8 cellular contexts compared by ENCODE assay signal in the genomic region with DNA sequence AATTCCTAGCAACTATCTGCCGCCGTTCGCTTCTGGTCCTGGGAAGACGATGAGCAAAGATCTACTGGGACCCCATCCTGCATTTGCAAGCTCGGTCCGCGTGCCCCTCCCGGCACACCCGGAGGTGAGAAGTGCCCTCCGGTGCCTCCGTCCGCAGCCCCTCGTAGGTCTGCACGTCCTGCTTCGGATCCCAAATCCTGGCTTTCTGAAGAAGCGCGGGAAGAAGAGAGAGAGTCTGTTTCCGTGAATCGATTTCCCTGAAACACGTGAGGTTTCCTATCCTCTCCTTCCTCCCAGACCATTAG. TPM values are rescaled to one million over a fixed set of nuclear protein-coding genes. Genes with fewer than 3 reads are reported as not detected.
DNase-seq lines count a peak whose midpoint lies in the region; TF ChIP-seq lines count a peak whose summit lies in the region.

No MANE protein-coding gene starts in this region.

- DNase-seq in H9: no peak
- no peak for DNase-seq in activated CD4-positive, alpha-beta memory T cell treated with anti-CD3 and anti-CD28 coated beads, Interleukin-2, amount 10 ng/mL, durations not matched to agents 7 days and 5 days
- no peak for DNase-seq in hepatocyte (ENCODE audit: low spot score)
- DNase-seq in NK-92 treated with Interleukin-12 subunit alpha and Interleukin-12 subunit beta, amount 100 ng/mL, for 24 hours (lab: John Stamatoyannopoulos, UW): no peak
- no peak for DNase-seq in activated CD4-positive, alpha-beta T cell treated with anti-CD3 and anti-CD28 coated beads, Interleukin-2, amount 50 U/mL, for 48 hours
- no peak for DNase-seq in Kasumi-1 (lab: John Stamatoyannopoulos, UW)
- no peak for DNase-seq in NOMO-1 treated with dmso at 0.1 percent for 144 hours (lab: John Stamatoyannopoulos, UW; ENCODE audit: unreplicated experiment)

- H2AFZ ChIP-seq in H9 (ENCODE audit: low read length): no peak overlapping the region
- H2AFZ ChIP-seq in hepatocyte: peak overlapping the region; percentile 27

- H3K9ac ChIP-seq in H9 (ENCODE audit: extremely low read depth, insufficient read length, low read length): no peak overlapping the region

- H4K5ac ChIP-seq in H9 (ENCODE audit: insufficient read length, low read depth, low read length): no peak overlapping the region

- TF ChIP-seq CTCF in H9 (conservative IDR thresholded peaks at IDR 0.05) (no peak), hepatocyte (IDR thresholded peaks at IDR 0.05; ENCODE audit: poor library complexity) (no peak)

- no peak overlapping the region for H2BK5ac ChIP-seq in H9 (ENCODE audit: insufficient read length, low read length)

- no peaks in the 10 kb centered on the region for H3K36me3 Mint-ChIP-seq in H9 (ENCODE audit: insufficient read depth in 1 of 3, low read depth in 3 of 3)
- H3K36me3 Mint-ChIP-seq in activated CD4-positive, alpha-beta memory T cell treated with anti-CD3 and anti-CD28 coated beads, Interleukin-2, amount 10 ng/mL, durations not matched to agents 7 days and 5 days (ENCODE audit: low read depth): no peaks in the 10 kb centered on the region

- POLR2A ChIA-PET in activated CD4-positive, alpha-beta memory T cell treated with anti-CD3 and anti-CD28 coated beads, Interleukin-2, amount 10 ng/mL, durations not matched to agents 7 days and 5 days (lab: Charles Lee): interaction anchor here (1.1 kb wide), 1 partner anchor 15 kb away, joined by 5 read pairs; no protein-coding TSS in a partner anchor

- H3T11ph ChIP-seq in H9 (ENCODE audit: low read length): no peak overlapping the region

- H3K4me2 ChIP-seq in H9 (ENCODE audit: insufficient read depth, insufficient read length, low read length) (peak overlapping the region; percentile 69), hepatocyte (peak overlapping the region; percentile 81)

- peaks cover 15% of the 10 kb centered on the region for H3K23me2 ChIP-seq in H9 (ENCODE audit: insufficient read length, low read depth, low read length, poor library complexity, severe bottlenecking)

- H2AK5ac ChIP-seq in H9 (ENCODE audit: insufficient read length, low read length): no peak overlapping the region

- H3K36me3 ChIP-seq in hepatocyte (replicated peaks; ENCODE audit: insufficient read depth, low read depth): no peaks in the 10 kb centered on the region

- no peak overlapping the region for H3K23ac ChIP-seq in H9 (ENCODE audit: insufficient read length, low read depth, low read length)

- H4K8ac ChIP-seq in H9 (replicated peaks; ENCODE audit: insufficient read length, low read depth, low read length): no peak overlapping the region

- no peaks in the 10 kb centered on the region for H3K9me3 ChIP-seq in H9 (ENCODE audit: control insufficient read depth, low read depth, low read length)
- no peaks in the 10 kb centered on the region for H3K9me3 ChIP-seq in hepatocyte (ENCODE audit: low read depth)

- H3K27me3 Mint-ChIP-seq in H9 (ENCODE audit: low read depth): peaks cover 99% of the 10 kb centered on the region
- peaks cover 85% of the 10 kb centered on the region for H3K27me3 Mint-ChIP-seq in activated CD4-positive, alpha-beta memory T cell treated with anti-CD3 and anti-CD28 coated beads, Interleukin-2, amount 10 ng/mL, durations not matched to agents 7 days and 5 days

- no peak overlapping the region for H2BK120ac ChIP-seq in H9 (ENCODE audit: low read depth, low read length, poor library complexity, severe bottlenecking)

- H3K79me1 ChIP-seq in H9 (ENCODE audit: insufficient read depth, low read depth, low read length, poor library complexity, severe bottlenecking): no peaks in the 10 kb centered on the region

- H2BK15ac ChIP-seq in H9 (ENCODE audit: low read depth, low read length): no peak overlapping the region

- H3K27ac ChIP-seq in H9 (ENCODE audit: insufficient read length, low read depth, low read length) (no peak overlapping the region), hepatocyte (no peak overlapping the region), skin epidermis (peak overlapping the region in 3 of 21 experiments; percentile 18 to 58 (median 52))

- H3K27me3 ChIP-seq in H9 (ENCODE audit: insufficient read depth, low read length) (peaks cover 62% of the 10 kb centered on the region), hepatocyte (peaks cover 48% of the 10 kb centered on the region)

- no peak overlapping the region for H3K18ac ChIP-seq in H9 (ENCODE audit: insufficient read length, low read depth, low read length)

- H2BK20ac ChIP-seq in H9 (ENCODE audit: low read depth, low read length, poor library complexity, severe bottlenecking): no peak overlapping the region

- H3K56ac ChIP-seq in H9 (ENCODE audit: insufficient read length, low read depth, low read length): no peak overlapping the region

- no peak overlapping the region for H3K4ac ChIP-seq in H9 (ENCODE audit: low read depth, low read length)

- H3K14ac ChIP-seq in H9 (ENCODE audit: insufficient read depth, low read length): no peak overlapping the region

- H3K4me3 Mint-ChIP-seq in H9: peak overlapping the region; percentile 47 to 79
- H3K4me3 Mint-ChIP-seq in activated CD4-positive, alpha-beta memory T cell treated with anti-CD3 and anti-CD28 coated beads, Interleukin-2, amount 10 ng/mL, durations not matched to agents 7 days and 5 days: peak overlapping the region; percentile 76

- H3K4me1 ChIP-seq in H9 (ENCODE audit: insufficient read depth, low read length) (no peaks in the 10 kb centered on the region), hepatocyte (ENCODE audit: insufficient read depth) (peaks cover 14% of the 10 kb centered on the region)

- no peaks in the 10 kb centered on the region for H4K20me1 ChIP-seq in H9 (ENCODE audit: control insufficient read depth, insufficient read depth, insufficient read length)
- H4K20me1 ChIP-seq in hepatocyte (ENCODE audit: insufficient read depth, poor library complexity, severe bottlenecking): no peaks in the 10 kb centered on the region

- CTCF ChIA-PET in activated CD4-positive, alpha-beta memory T cell treated with anti-CD3 and anti-CD28 coated beads, Interleukin-2, amount 10 ng/mL, durations not matched to agents 7 days and 5 days (lab: Charles Lee): interaction anchor here (0.9 to 1.1 kb wide), 2 partner anchors 13 to 15 kb away, joined by 3 read pairs; no protein-coding TSS in a partner anchor

- H3K79me2 ChIP-seq in H9 (ENCODE audit: insufficient read depth, low read length) (no peaks in the 10 kb centered on the region), hepatocyte (no peaks in the 10 kb centered on the region)

- WGBS in H9 (ENCODE audit: extremely low coverage, insufficient read length, low lambda C conversion rate): no CpG with 5 or more reads among the region's 20 CpGs
- WGBS in hepatocyte (ENCODE audit: low lambda C conversion rate, missing lambda C conversion rate): 8% methylated on average over 20 of the region's 20 CpGs

- no peaks in the 10 kb centered on the region for H3K9me2 ChIP-seq in hepatocyte (replicated peaks; ENCODE audit: insufficient read depth)

- H3K27ac Mint-ChIP-seq in H9: no peak overlapping the region
- H3K27ac Mint-ChIP-seq in activated CD4-positive, alpha-beta memory T cell treated with anti-CD3 and anti-CD28 coated beads, Interleukin-2, amount 10 ng/mL, durations not matched to agents 7 days and 5 days: no peak overlapping the region

- H3K4me3 ChIP-seq in hepatocyte (no peak overlapping the region), skin epidermis (peak overlapping the region; percentile 31 to 63 (median 41))

- no peak overlapping the region for H2BK12ac ChIP-seq in H9 (ENCODE audit: insufficient read length, low read depth, low read length)

- H4K91ac ChIP-seq in H9 (ENCODE audit: insufficient read length, low read depth, low read length): no peak overlapping the region

- no peaks in the 10 kb centered on the region; a peak in 1 of 5 replicates for H3K9me3 Mint-ChIP-seq in H9
- no peaks in the 10 kb centered on the region for H3K9me3 Mint-ChIP-seq in activated CD4-positive, alpha-beta memory T cell treated with anti-CD3 and anti-CD28 coated beads, Interleukin-2, amount 10 ng/mL, durations not matched to agents 7 days and 5 days

- H3K4me1 Mint-ChIP-seq in H9: peaks cover 21 to 26% of the 10 kb centered on the region in 2 experiments
- peaks cover 27% of the 10 kb centered on the region for H3K4me1 Mint-ChIP-seq in activated CD4-positive, alpha-beta memory T cell treated with anti-CD3 and anti-CD28 coated beads, Interleukin-2, amount 10 ng/mL, durations not matched to agents 7 days and 5 days

RNA-seq across cellular contexts. Expression of a gene that starts 5.0 kb away (rescaled TPM):
- total RNA-seq in H9 (2021) (0.24 and 0.35 TPM in 2 replicates), hepatocyte (16.1 and 19.8 TPM in 2 replicates)
- total RNA-seq in activated CD4-positive, alpha-beta memory T cell treated with anti-CD3 and anti-CD28 coated beads, Interleukin-2, amount 10 ng/mL, durations not matched to agents 7 days and 5 days: not detected
- polyA plus RNA-seq in hepatocyte: 45.7 and 52.8 TPM in 2 replicates

Comparison
In these comparisons a context has a peak if more than half of its experiments do, and no peak if none do; other contexts are left out.
1. RNA of a gene that starts 5.0 kb away (total RNA-seq): 16.1 to 19.8 TPM in hepatocyte; 0.24 to 0.35 TPM in H9 and not detected in activated CD4-positive, alpha-beta memory T cell treated with anti-CD3 and anti-CD28 coated beads, Interleukin-2, amount 10 ng/mL, durations not matched to agents 7 days and 5 days; every median in the first group is over 10 times any median in the second.